In the genomic region with DNA sequence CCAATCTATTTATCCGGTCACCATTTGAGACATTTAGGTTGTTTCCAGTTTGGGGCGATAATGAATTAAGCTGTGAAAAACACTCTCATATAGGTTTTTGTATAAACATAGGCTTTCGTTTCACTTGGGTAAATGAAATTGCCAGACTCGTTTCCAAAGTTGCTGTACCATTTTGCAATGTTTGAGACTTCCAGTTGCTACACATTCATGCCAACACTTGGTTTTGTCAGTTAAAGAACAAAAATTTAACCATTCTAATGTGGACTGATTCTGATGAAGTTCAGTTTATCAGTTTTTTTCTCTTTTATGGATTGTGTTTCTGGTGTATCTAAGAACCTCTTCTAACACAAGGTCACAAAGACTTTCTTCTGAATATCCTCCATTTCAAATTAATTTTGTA, we compare ENCODE assay signal across 1 cellular context.
TF ChIP-seq lines count a peak whose summit lies in the region.

No MANE protein-coding gene starts in this region.

TF ChIP-seq in GM12878, 131 proteins besides CTCF, POLR2A, EP300 and RAD21:
- TF ChIP-seq RCOR1 (conservative IDR thresholded peaks at IDR 0.05; ENCODE audit: low read depth, low read length) (no peak), ZNF622 (IDR thresholded peaks at IDR 0.05) (no peak), PAX5 (IDR thresholded peaks at IDR 0.05; ENCODE audit: borderline replicate concordance, low read depth, low read length) (no peak), RFX5 (IDR thresholded peaks at IDR 0.05; ENCODE audit: low read depth, low read length) (no peak), NFIC (IDR thresholded peaks at IDR 0.05; ENCODE audit: low read depth, low read length) (no peak), MXI1 (IDR thresholded peaks at IDR 0.05; ENCODE audit: low read depth, low read length) (no peak), CBX3 (IDR thresholded peaks at IDR 0.05; ENCODE audit: borderline replicate concordance, low read depth) (no peak), NBN (IDR thresholded peaks at IDR 0.05) (no peak), PML (IDR thresholded peaks at IDR 0.05; ENCODE audit: low read length) (no peak), ZNF217 (IDR thresholded peaks at IDR 0.05) (no peak), HDGF (IDR thresholded peaks at IDR 0.05) (no peak), SIN3A (IDR thresholded peaks at IDR 0.05; ENCODE audit: low read depth, low read length) (no peak), RAD51 (IDR thresholded peaks at IDR 0.05) (no peak), HDAC6 (IDR thresholded peaks at IDR 0.05; ENCODE audit: unreplicated experiment) (no peak), POLR2AphosphoS2 (IDR thresholded peaks at IDR 0.05; ENCODE audit: low read depth, low read length) (no peak)
- TF ChIP-seq, protein P1, sequence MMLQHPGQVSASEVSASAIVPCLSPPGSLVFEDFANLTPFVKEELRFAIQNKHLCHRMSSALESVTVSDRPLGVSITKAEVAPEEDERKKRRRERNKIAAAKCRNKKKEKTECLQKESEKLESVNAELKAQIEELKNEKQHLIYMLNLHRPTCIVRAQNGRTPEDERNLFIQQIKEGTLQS (IDR thresholded peaks at IDR 0.05; ENCODE audit: borderline replicate concordance, extremely low read depth, low read depth, low read length) = no peak
- TF ChIP-seq, protein P2, sequence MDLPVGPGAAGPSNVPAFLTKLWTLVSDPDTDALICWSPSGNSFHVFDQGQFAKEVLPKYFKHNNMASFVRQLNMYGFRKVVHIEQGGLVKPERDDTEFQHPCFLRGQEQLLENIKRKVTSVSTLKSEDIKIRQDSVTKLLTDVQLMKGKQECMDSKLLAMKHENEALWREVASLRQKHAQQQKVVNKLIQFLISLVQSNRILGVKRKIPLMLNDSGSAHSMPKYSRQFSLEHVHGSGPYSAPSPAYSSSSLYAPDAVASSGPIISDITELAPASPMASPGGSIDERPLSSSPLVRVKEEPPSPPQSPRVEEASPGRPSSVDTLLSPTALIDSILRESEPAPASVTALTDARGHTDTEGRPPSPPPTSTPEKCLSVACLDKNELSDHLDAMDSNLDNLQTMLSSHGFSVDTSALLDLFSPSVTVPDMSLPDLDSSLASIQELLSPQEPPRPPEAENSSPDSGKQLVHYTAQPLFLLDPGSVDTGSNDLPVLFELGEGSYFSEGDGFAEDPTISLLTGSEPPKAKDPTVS (IDR thresholded peaks at IDR 0.05; ENCODE audit: low read depth, low read length) = no peak
- TF ChIP-seq, protein P3, sequence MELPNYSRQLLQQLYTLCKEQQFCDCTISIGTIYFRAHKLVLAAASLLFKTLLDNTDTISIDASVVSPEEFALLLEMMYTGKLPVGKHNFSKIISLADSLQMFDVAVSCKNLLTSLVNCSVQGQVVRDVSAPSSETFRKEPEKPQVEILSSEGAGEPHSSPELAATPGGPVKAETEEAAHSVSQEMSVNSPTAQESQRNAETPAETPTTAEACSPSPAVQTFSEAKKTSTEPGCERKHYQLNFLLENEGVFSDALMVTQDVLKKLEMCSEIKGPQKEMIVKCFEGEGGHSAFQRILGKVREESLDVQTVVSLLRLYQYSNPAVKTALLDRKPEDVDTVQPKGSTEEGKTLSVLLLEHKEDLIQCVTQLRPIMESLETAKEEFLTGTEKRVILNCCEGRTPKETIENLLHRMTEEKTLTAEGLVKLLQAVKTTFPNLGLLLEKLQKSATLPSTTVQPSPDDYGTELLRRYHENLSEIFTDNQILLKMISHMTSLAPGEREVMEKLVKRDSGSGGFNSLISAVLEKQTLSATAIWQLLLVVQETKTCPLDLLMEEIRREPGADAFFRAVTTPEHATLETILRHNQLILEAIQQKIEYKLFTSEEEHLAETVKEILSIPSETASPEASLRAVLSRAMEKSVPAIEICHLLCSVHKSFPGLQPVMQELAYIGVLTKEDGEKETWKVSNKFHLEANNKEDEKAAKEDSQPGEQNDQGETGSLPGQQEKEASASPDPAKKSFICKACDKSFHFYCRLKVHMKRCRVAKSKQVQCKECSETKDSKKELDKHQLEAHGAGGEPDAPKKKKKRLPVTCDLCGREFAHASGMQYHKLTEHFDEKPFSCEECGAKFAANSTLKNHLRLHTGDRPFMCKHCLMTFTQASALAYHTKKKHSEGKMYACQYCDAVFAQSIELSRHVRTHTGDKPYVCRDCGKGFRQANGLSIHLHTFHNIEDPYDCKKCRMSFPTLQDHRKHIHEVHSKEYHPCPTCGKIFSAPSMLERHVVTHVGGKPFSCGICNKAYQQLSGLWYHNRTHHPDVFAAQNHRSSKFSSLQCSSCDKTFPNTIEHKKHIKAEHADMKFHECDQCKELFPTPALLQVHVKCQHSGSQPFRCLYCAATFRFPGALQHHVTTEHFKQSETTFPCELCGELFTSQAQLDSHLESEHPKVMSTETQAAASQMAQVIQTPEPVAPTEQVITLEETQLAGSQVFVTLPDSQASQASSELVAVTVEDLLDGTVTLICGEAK (IDR thresholded peaks at IDR 0.05; ENCODE audit: borderline replicate concordance) = no peak
- TF ChIP-seq, protein P4, sequence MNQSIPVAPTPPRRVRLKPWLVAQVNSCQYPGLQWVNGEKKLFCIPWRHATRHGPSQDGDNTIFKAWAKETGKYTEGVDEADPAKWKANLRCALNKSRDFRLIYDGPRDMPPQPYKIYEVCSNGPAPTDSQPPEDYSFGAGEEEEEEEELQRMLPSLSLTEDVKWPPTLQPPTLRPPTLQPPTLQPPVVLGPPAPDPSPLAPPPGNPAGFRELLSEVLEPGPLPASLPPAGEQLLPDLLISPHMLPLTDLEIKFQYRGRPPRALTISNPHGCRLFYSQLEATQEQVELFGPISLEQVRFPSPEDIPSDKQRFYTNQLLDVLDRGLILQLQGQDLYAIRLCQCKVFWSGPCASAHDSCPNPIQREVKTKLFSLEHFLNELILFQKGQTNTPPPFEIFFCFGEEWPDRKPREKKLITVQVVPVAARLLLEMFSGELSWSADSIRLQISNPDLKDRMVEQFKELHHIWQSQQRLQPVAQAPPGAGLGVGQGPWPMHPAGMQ (IDR thresholded peaks at IDR 0.05; ENCODE audit: borderline replicate concordance) = no peak
